In the genomic region with DNA sequence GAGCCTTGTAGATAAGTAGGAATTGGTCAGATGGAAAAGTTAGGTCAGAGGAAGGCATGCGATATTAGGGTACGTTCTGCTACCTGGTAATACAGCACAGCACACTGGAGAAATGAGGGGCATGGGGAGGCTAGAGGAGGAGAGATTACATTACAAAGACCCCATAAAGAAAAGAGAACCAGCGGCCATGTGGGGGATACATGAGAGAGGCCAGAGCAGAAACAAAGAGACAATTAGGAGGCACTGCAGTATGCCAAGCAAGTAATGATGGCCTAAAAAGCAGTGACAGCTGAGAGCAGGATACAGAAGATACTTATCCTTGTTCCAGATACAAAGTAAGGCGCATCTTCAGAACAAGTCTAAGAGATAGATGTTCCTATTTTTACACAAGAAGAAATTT, we compare ENCODE assay signal across 26 cellular contexts. TPM values are rescaled to one million over a fixed set of nuclear protein-coding genes. Genes with fewer than 3 reads are reported as not detected.
DNase-seq lines count a peak whose midpoint lies in the region; ATAC-seq, FAIRE-seq and TF ChIP-seq lines count a peak whose summit lies in the region.
"Had no signal": no experiment of that assay in that cellular context is flagged by ENCODE, and none has a peak within 500 bp of the region (broad histone marks: within the 10 kb centered on the region; RNA-seq: fewer than 3 reads in every experiment).

No MANE protein-coding gene starts in this region.

- H3K4me3 Mint-ChIP-seq in progenitor cell of endocrine pancreas (ENCODE audit: low read depth) = no peak overlapping the region
- H3K4me3 Mint-ChIP-seq: CD14-positive monocyte; CD8-positive, alpha-beta memory T cell had no signal

- no peaks in the 10 kb centered on the region for H3K27me3 ChIP-seq in HepG2 (ENCODE audit: control insufficient read depth in 1 of 2, insufficient read depth in 2 of 2, low read length in 2 of 2)
- no peaks in the 10 kb centered on the region for H3K27me3 ChIP-seq in right lobe of liver
- H3K27me3 ChIP-seq: BE2C had no signal

- intact Hi-C loops in HepG2 (cut with micrococcal nuclease; ENCODE audit: unreplicated experiment) (no loop called here), right lobe of liver (cut with DNase I) (no loop called here)

- H3K36me3 ChIP-seq in HepG2 (replicated peaks in 1 of 2; ENCODE audit: control insufficient read depth in 1 of 2, insufficient read depth in 2 of 2, low read length in 2 of 2) = peaks cover 0 to 14% of the 10 kb centered on the region in 2 experiments; a peak in 3 of 5 replicates
- H3K36me3 ChIP-seq in right lobe of liver = peaks cover 0 to 19% (median 3%) of the 10 kb centered on the region in 4 donors
- H3K36me3 ChIP-seq: BE2C had no signal

- in situ Hi-C loops in HepG2 (cut with HindIII; ENCODE audit: extremely low pct_ligation_motif_present, low pct_unique_long_range_greater_than_20kb) = no loop called here

- H3K9me3 Mint-ChIP-seq in progenitor cell of endocrine pancreas (ENCODE audit: low read depth) = no peaks in the 10 kb centered on the region

- no peak for TF ChIP-seq EP300 in HepG2 (IDR thresholded peaks at IDR 0.05; ENCODE audit: low read depth in 2 of 2, low read length in 2 of 2)
- TF ChIP-seq EP300 in HepG2 (CRISPR knock-in tag; IDR thresholded peaks at IDR 0.05; ENCODE audit: borderline replicate concordance) = no peak

- CTCF ChIA-PET in HepG2 (lab: Yijun Ruan, JAX; ENCODE audit: low intra/inter-chr PET ratio, low total read pairs) = no interaction called here

- no peaks in the 10 kb centered on the region for H4K20me1 ChIP-seq in HepG2 (ENCODE audit: insufficient read depth, low read length)

- H3K4me2 ChIP-seq in HepG2 (ENCODE audit: low read depth, low read length) = no peak overlapping the region
- H3K4me2 ChIP-seq: SK-N-SH had no signal

- H2AFZ ChIP-seq in HepG2 (ENCODE audit: low read length) = no peak overlapping the region
- H2AFZ ChIP-seq: GM23248 had no signal

- TF ChIP-seq CTCF in HepG2 (CRISPR knock-in tag; IDR thresholded peaks at IDR 0.05) = no peak
- no peak for TF ChIP-seq CTCF in right lobe of liver (IDR thresholded peaks at IDR 0.05)
- no peak for TF ChIP-seq CTCF in progenitor cell of endocrine pancreas (IDR thresholded peaks at IDR 0.05; ENCODE audit: unreplicated experiment)

- no peaks in the 10 kb centered on the region for H3K79me2 ChIP-seq in HepG2 (ENCODE audit: insufficient read depth, low read length)

- over 99% methylated on average over 4 of the region's 4 CpGs for WGBS in HepG2 (ENCODE audit: low lambda C conversion rate)
- WGBS in right lobe of liver (ENCODE audit: insufficient coverage, low coverage, low lambda C conversion rate, missing lambda C conversion rate) = 88% methylated on average over 4 of the region's 4 CpGs

- H3K36me3 Mint-ChIP-seq in progenitor cell of endocrine pancreas (ENCODE audit: insufficient read depth) = peaks cover 1% of the 10 kb centered on the region

- peaks cover 3% of the 10 kb centered on the region for H3K4me1 Mint-ChIP-seq in progenitor cell of endocrine pancreas (ENCODE audit: low read depth)
- H3K4me1 Mint-ChIP-seq: CD14-positive monocyte; CD8-positive, alpha-beta memory T cell had no signal

- POLR2A ChIA-PET in HepG2 (lab: Yijun Ruan, JAX) = no interaction called here

- H3K27ac ChIP-seq in HepG2 (ENCODE audit: extremely low read length, insufficient read depth, low read length) = no peak overlapping the region
- H3K27ac ChIP-seq in right lobe of liver = no peak overlapping the region
- H3K27ac ChIP-seq: GM23248 had no signal

- H3K27me3 Mint-ChIP-seq in progenitor cell of endocrine pancreas = no peaks in the 10 kb centered on the region
- H3K27me3 Mint-ChIP-seq: CD8-positive, alpha-beta memory T cell had no signal

- H3K27ac Mint-ChIP-seq in progenitor cell of endocrine pancreas = peak overlapping the region; percentile 21
- H3K27ac Mint-ChIP-seq: CD14-positive monocyte; CD8-positive, alpha-beta memory T cell had no signal

- H3K9ac ChIP-seq in HepG2 (ENCODE audit: insufficient read depth, low read depth, low read length) = no peak overlapping the region
- H3K9ac ChIP-seq: GM23248, SK-N-SH had no signal

- no peak for TF ChIP-seq RAD21 in HepG2 (CRISPR knock-in tag; IDR thresholded peaks at IDR 0.05)

- H3K4me3 ChIP-seq in HepG2 (replicated peaks in 1 of 3; ENCODE audit: insufficient read depth in 1 of 3, low read depth in 2 of 3, low read length in 3 of 3) (no peak overlapping the region), right lobe of liver (no peak overlapping the region)
- H3K4me3 ChIP-seq: GM23248 had no signal

- no TSS peak for BruUV-seq in HepG2 (replicated peaks; lab: Mats Ljungman, UMichigan)

- H3K9me3 ChIP-seq in HepG2 (ENCODE audit: low read length) (no peaks in the 10 kb centered on the region), right lobe of liver (no peaks in the 10 kb centered on the region)
- H3K9me3 ChIP-seq: BE2C, SK-N-SH had no signal

- DNase-seq in HepG2 (ENCODE audit: low spot score) = no peak
- DNase-seq in right lobe of liver = no peak
- peak; percentile 42 for DNase-seq in iPS-NIHi11 (ENCODE audit: low spot score)
- no peak for DNase-seq in progenitor cell of endocrine pancreas (ENCODE audit: low spot score, unreplicated experiment)
- DNase-seq in HuH-7.5 (ENCODE audit: low spot score) = no peak
- DNase-seq in GM19239 (ENCODE audit: insufficient read length, low spot score) = no peak
- DNase-seq in DMS79 treated with DMSO at 0.1 percent for 48 hours (lab: John Stamatoyannopoulos, UW) = no peak
- DNase-seq: 8988T; ACHN; BE2C; Calu3; CD8-positive, alpha-beta memory T cell; DND-41; GM23248; HCEC 1CT; Karpas-422; NCI-H1092; NCI-H1417 treated with DMSO at 0.1 percent for 48 hours; NCI-H1694 treated with DMSO at 0.1 percent for 48 hours; NCI-H2081 treated with DMSO at 0.1 percent for 48 hours; NCI-H2171; NCI-H226; NCI-H510A; SK-N-SH had no signal

- FAIRE-seq in HepG2 (lab: Jason Lieb, UNC) (no peak), GM19239 (lab: Jason Lieb, UNC) (no peak)
- FAIRE-seq: GM18507 had no signal

- no peaks in the 10 kb centered on the region for H3K4me1 ChIP-seq in HepG2 (ENCODE audit: insufficient read depth, low read length)
- no peaks in the 10 kb centered on the region for H3K4me1 ChIP-seq in right lobe of liver
- H3K4me1 ChIP-seq: BE2C had no signal

- TF ChIP-seq POLR2A in HepG2 (IDR thresholded peaks at IDR 0.05; ENCODE audit: insufficient read depth in 1 of 2, low read depth in 2 of 2, low read length in 2 of 2) (no peak), right lobe of liver (IDR thresholded peaks at IDR 0.05) (no peak)

- ATAC-seq in HepG2 (peak; percentile 38; the same call in 2 of the 3 replicates), right lobe of liver (no peak)

RNA-seq across cellular contexts. Expression of gene TXNL1, which starts 40.0 kb away (rescaled TPM):
- total RNA-seq in HepG2 (2016; rRNA removed; fragmentation: Illumina TruSeq; extraction: Trizol) (73.1 and 110 TPM in 2 replicates), right lobe of liver (10 to 100 TPM; 30.1 to 58.0 (median 42.8) TPM), progenitor cell of endocrine pancreas (86.5 and 89.3 TPM in 2 replicates)
- total RNA-seq in HepG2 (2016; cell fraction: cytosol; rRNA removed; fragmentation: Illumina TruSeq; extraction: Trizol; ENCODE audit: low read depth) = 19.2 and 19.9 TPM in 2 replicates
- total RNA-seq in HepG2 (2016; cell fraction: insoluble cytoplasmic fraction; rRNA removed; fragmentation: Illumina TruSeq; extraction: Trizol) = 70.5 and 109 TPM in 2 replicates
- total RNA-seq in HepG2 (2016; cell fraction: membrane; rRNA removed; fragmentation: Illumina TruSeq; extraction: Trizol) = 38.2 and 40.3 TPM in 2 replicates
- 36.7 and 36.8 TPM in 2 replicates for total RNA-seq in HepG2 (2016; cell fraction: nucleus; rRNA removed; fragmentation: Illumina TruSeq; extraction: Trizol)
- 27.3 and 41.9 TPM in 2 replicates for polyA plus RNA-seq in HepG2 (2011; rRNA removed)
- polyA plus RNA-seq in HepG2 (2011; cell fraction: cytosol; rRNA removed) = 18.6 and 21.9 TPM in 2 replicates
- 9.7 and 10.7 TPM in 2 replicates for polyA plus RNA-seq in HepG2 (2011; cell fraction: nucleus; rRNA removed)
- 50.5 and 69.8 TPM in 2 replicates for polyA plus RNA-seq in HepG2 (2012)
- 31.1 and 32.8 TPM in 2 replicates for polyA plus RNA-seq in HepG2 (2016; cell fraction: cytosol; fragmentation: Illumina TruSeq; extraction: Trizol; ENCODE audit: low read depth)
- polyA plus RNA-seq in HepG2 (2016; cell fraction: insoluble cytoplasmic fraction; fragmentation: Illumina TruSeq; extraction: Trizol; ENCODE audit: low read depth) = 129 and 132 TPM in 2 replicates
- polyA plus RNA-seq in HepG2 (2016; cell fraction: membrane; fragmentation: Illumina TruSeq; extraction: Trizol; ENCODE audit: low read depth) = 42.4 and 43.6 TPM in 2 replicates
- 50.9 and 51.7 TPM in 2 replicates for polyA plus RNA-seq in HepG2 (2016; cell fraction: nucleus; fragmentation: Illumina TruSeq; extraction: Trizol; ENCODE audit: insufficient read depth, low read depth)
- polyA minus RNA-seq in HepG2 (2011; rRNA and poly(A)+ RNA removed; ENCODE audit: low replicate concordance) = 14.3 and 19.0 TPM in 2 replicates
- 14.0 and 17.1 TPM in 2 replicates for polyA minus RNA-seq in HepG2 (2011; cell fraction: cytosol; rRNA and poly(A)+ RNA removed)
- polyA minus RNA-seq in HepG2 (2011; cell fraction: nucleus; rRNA and poly(A)+ RNA removed) = 35.3 and 38.3 TPM in 2 replicates

RNA-seq across cellular contexts. Expression of gene WDR7, which starts 52.7 kb away (rescaled TPM):
- 7.8 and 11.1 TPM in 2 replicates for total RNA-seq in HepG2 (2016; rRNA removed; fragmentation: Illumina TruSeq; extraction: Trizol)
- 15.8 and 20.0 TPM in 2 replicates for total RNA-seq in HepG2 (2016; cell fraction: cytosol; rRNA removed; fragmentation: Illumina TruSeq; extraction: Trizol; ENCODE audit: low read depth)
- total RNA-seq in HepG2 (2016; cell fraction: insoluble cytoplasmic fraction; rRNA removed; fragmentation: Illumina TruSeq; extraction: Trizol) = 6.7 and 10.9 TPM in 2 replicates
- total RNA-seq in HepG2 (2016; cell fraction: membrane; rRNA removed; fragmentation: Illumina TruSeq; extraction: Trizol) = 9.2 and 9.6 TPM in 2 replicates
- 20.3 and 27.1 TPM in 2 replicates for total RNA-seq in HepG2 (2016; cell fraction: nucleus; rRNA removed; fragmentation: Illumina TruSeq; extraction: Trizol)
- polyA plus RNA-seq in HepG2 (2011; rRNA removed) = 2.0 and 2.2 TPM in 2 replicates
- 1.4 and 1.6 TPM in 2 replicates for polyA plus RNA-seq in HepG2 (2011; cell fraction: cytosol; rRNA removed)
- polyA plus RNA-seq in HepG2 (2011; cell fraction: nucleus; rRNA removed) = 3.5 and 4.8 TPM in 2 replicates
- 2.1 and 2.2 TPM in 2 replicates for polyA plus RNA-seq in HepG2 (2012)
- 0.10 and 0.37 TPM in 2 replicates for polyA plus RNA-seq in HepG2 (2016; cell fraction: cytosol; fragmentation: Illumina TruSeq; extraction: Trizol; ENCODE audit: low read depth)
- polyA plus RNA-seq in HepG2 (2016; cell fraction: insoluble cytoplasmic fraction; fragmentation: Illumina TruSeq; extraction: Trizol; ENCODE audit: low read depth) = 4.1 and 5.9 TPM in 2 replicates
- 0.71 and 1.1 TPM in 2 replicates for polyA plus RNA-seq in HepG2 (2016; cell fraction: membrane; fragmentation: Illumina TruSeq; extraction: Trizol; ENCODE audit: low read depth)
- 3.4 and 3.5 TPM in 2 replicates for polyA plus RNA-seq in HepG2 (2016; cell fraction: nucleus; fragmentation: Illumina TruSeq; extraction: Trizol; ENCODE audit: insufficient read depth, low read depth)
- 15.1 and 47.2 TPM in 2 replicates for polyA minus RNA-seq in HepG2 (2011; rRNA and poly(A)+ RNA removed; ENCODE audit: low replicate concordance)
- 4.1 and 6.5 TPM in 2 replicates for polyA minus RNA-seq in HepG2 (2011; cell fraction: cytosol; rRNA and poly(A)+ RNA removed)
- 33.5 and 48.4 TPM in 2 replicates for polyA minus RNA-seq in HepG2 (2011; cell fraction: nucleus; rRNA and poly(A)+ RNA removed)
- total RNA-seq in right lobe of liver = 10 to 100 TPM; 10.4 to 18.8 (median 15.3) TPM
- 23.2 and 24.8 TPM in 2 replicates for total RNA-seq in progenitor cell of endocrine pancreas
